In the genomic region with DNA sequence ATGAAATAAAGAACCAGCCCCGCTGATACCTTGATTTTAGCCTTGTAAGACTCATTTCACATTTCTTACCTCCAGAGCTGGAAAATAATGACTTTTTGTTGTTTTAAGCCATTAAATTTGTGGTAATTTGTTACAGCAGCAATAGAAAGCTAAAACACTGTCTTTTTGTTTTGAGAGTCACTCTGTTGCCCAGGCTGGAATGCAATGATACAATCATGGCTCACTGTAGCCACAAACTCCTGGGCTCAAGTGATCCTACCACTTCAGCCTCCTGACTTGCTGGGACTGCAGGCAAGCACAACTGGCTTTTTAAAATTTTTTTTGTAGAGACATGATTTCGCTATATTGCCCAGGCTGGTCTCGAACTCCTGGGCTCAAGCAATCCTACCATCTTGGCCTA, we compare ENCODE assay signal across 19 cellular contexts.
"Had no signal": no experiment of that assay in that cellular context is flagged by ENCODE, and none has a peak within 500 bp of the region (broad histone marks: within the 10 kb centered on the region; RNA-seq: fewer than 3 reads in every experiment).

No MANE protein-coding gene starts in this region.

- H3K9me3 Mint-ChIP-seq: activated naive CD4-positive, alpha-beta T cell treated with anti-CD3 and anti-CD28 coated beads, Interleukin-2, amount 50 U/mL, for 24 hours; T-helper 2 cell treated with Interferon-gamma antibody and Interleukin-4, amounts not matched to agents 5 μg/mL and 100 μg/mL, for 36 hours had no signal

- H3K4me3 Mint-ChIP-seq: activated naive CD4-positive, alpha-beta T cell treated with anti-CD3 and anti-CD28 coated beads, Interleukin-2, amount 50 U/mL, for 24 hours; naive thymus-derived CD4-positive, alpha-beta T cell; T-helper 2 cell treated with Interferon-gamma antibody and Interleukin-4, amounts not matched to agents 5 μg/mL and 100 μg/mL, for 36 hours had no signal

- H3K27ac Mint-ChIP-seq: activated naive CD4-positive, alpha-beta T cell treated with anti-CD3 and anti-CD28 coated beads, Interleukin-2, amount 50 U/mL, for 24 hours; naive thymus-derived CD4-positive, alpha-beta T cell; T-helper 2 cell treated with Interferon-gamma antibody and Interleukin-4, amounts not matched to agents 5 μg/mL and 100 μg/mL, for 36 hours had no signal

- H3K27me3 ChIP-seq: breast epithelium, dorsolateral prefrontal cortex, esophagus squamous epithelium, gastroesophageal sphincter, right lobe of liver, transverse colon had no signal

- DNase-seq: activated CD4-positive, alpha-beta T cell treated with anti-CD3 and anti-CD28 coated beads, Interleukin-2, amount 50 U/mL, for 4 hours; activated effector memory CD4-positive, alpha-beta T cell treated with Interleukin-2 at 50 U/mL for 16 hours; activated T-cell treated with anti-CD3 and anti-CD28 coated beads, Interleukin-2, amount 50 U/mL, for 1 hour; dorsolateral prefrontal cortex; esophagus squamous epithelium; kidney glomerular epithelial cell; lower lobe of right lung; naive thymus-derived CD4-positive, alpha-beta T cell; psoas muscle; right lobe of liver; stimulated activated CD4-positive, alpha-beta T cell treated with anti-CD3 and anti-CD28 coated beads, Interleukin-12 subunit alpha, Interleukin-12 subunit beta, amount 100 ng/mL, for 4 hours; stimulated activated naive CD4-positive, alpha-beta T cell; substantia nigra; transverse colon had no signal

- H3K4me1 ChIP-seq: breast epithelium, esophagus squamous epithelium, gastroesophageal sphincter, lower lobe of right lung, psoas muscle, right lobe of liver, transverse colon had no signal

- H3K27me3 Mint-ChIP-seq: activated naive CD4-positive, alpha-beta T cell treated with anti-CD3 and anti-CD28 coated beads, Interleukin-2, amount 50 U/mL, for 24 hours had no signal

- ATAC-seq: activated CD4-positive, CD25-positive, alpha-beta regulatory T cell treated with anti-CD3 and anti-CD28 coated beads, Interleukin-2, amount 50 U/mL, for 24 hours; gastroesophageal sphincter; lower lobe of right lung; naive thymus-derived CD4-positive, alpha-beta T cell; psoas muscle; right lobe of liver had no signal

- H3K4me3 ChIP-seq: breast epithelium, dorsolateral prefrontal cortex, esophagus squamous epithelium, gastroesophageal sphincter, lower lobe of right lung, psoas muscle, right lobe of liver, transverse colon had no signal

- H3K36me3 Mint-ChIP-seq: activated naive CD4-positive, alpha-beta T cell treated with anti-CD3 and anti-CD28 coated beads, Interleukin-2, amount 50 U/mL, for 24 hours; naive thymus-derived CD4-positive, alpha-beta T cell had no signal

- H3K27ac ChIP-seq: breast epithelium, dorsolateral prefrontal cortex, esophagus squamous epithelium, gastroesophageal sphincter, lower lobe of right lung, psoas muscle, right lobe of liver, transverse colon had no signal

- H3K9me3 ChIP-seq: breast epithelium, esophagus squamous epithelium, gastroesophageal sphincter, lower lobe of right lung, psoas muscle, right lobe of liver, transverse colon had no signal

- H3K4me1 Mint-ChIP-seq: activated naive CD4-positive, alpha-beta T cell treated with anti-CD3 and anti-CD28 coated beads, Interleukin-2, amount 50 U/mL, for 24 hours; naive thymus-derived CD4-positive, alpha-beta T cell had no signal

- H3K36me3 ChIP-seq: breast epithelium, esophagus squamous epithelium, gastroesophageal sphincter, lower lobe of right lung, right lobe of liver, transverse colon had no signal
